27 cellular contexts compared by ENCODE assay signal in the genomic region with DNA sequence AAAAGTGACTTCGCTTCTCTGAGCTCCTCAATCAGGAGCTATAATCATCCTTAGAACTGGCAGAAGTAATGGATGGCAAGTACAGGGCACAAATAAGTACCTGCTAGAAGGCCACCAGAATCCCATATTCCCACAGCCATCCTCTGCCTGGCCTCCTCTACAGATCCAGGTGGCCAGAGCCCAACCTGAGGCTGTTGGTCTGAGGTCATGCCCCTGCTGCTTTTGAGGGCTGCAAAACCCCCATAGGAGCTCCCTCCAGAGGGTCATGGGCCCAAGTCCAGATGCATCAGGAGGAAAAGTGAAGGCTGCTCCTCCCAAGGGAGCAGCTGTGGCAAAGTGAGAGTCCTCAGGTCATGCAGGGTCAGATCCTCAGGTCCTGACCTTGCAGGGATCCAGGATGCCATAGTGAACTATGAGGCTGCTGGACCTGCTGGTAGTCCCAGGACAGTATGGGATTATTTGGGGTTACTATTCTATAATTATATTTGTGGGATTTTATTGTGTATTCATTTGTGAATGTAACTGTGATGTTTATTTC. TPM values are rescaled to one million over a fixed set of nuclear protein-coding genes. Genes with fewer than 3 reads are reported as not detected.
"Had no signal": no experiment of that assay in that cellular context is flagged by ENCODE, and none has a peak within 500 bp of the region (broad histone marks: within the 10 kb centered on the region; RNA-seq: fewer than 3 reads in every experiment).

No MANE protein-coding gene starts in this region.

- H3K4me3 ChIP-seq: cardiac muscle cell, colonic mucosa, dorsolateral prefrontal cortex, esophagus muscularis mucosa, heart right ventricle, pancreas, psoas muscle, sigmoid colon, vagina had no signal

- H3K9me3 ChIP-seq: colonic mucosa, esophagus muscularis mucosa, heart right ventricle, pancreas, psoas muscle, sigmoid colon, vagina had no signal

- ATAC-seq: effector memory CD8-positive, alpha-beta T cell; heart right ventricle; pancreas; psoas muscle; stimulated activated memory B cell treated with anti-CD40 and anti-IgM and Interleukin-4, amounts not matched to agents 10 μg/mL and 1 μg/mL and 100 μg/mL, for 72 hours; stimulated activated naive CD8-positive, alpha-beta T cell treated with anti-CD3 and anti-CD28 coated beads, Interleukin-15, amount 100 ng/mL, for 72 hours; WTC11 had no signal

- H3K27ac ChIP-seq: cardiac muscle cell, colonic mucosa, psoas muscle had no signal

- H3K36me3 ChIP-seq: cardiac muscle cell, colonic mucosa, esophagus muscularis mucosa, heart right ventricle, pancreas, sigmoid colon, vagina had no signal

- DNase-seq: activated CD4-positive, alpha-beta memory T cell treated with anti-CD3 and anti-CD28 coated beads, Interleukin-2, amount 10 ng/mL, durations not matched to agents 7 days and 5 days; activated CD4-positive, alpha-beta T cell treated with anti-CD3 and anti-CD28 coated beads for 1 hour; activated CD4-positive, alpha-beta T cell treated with anti-CD3 and anti-CD28 coated beads, Interleukin-2, amount 10 ng/mL, durations not matched to agents 7 days and 5 days; activated naive CD4-positive, alpha-beta T cell treated with Interleukin-2 at 50 U/mL for 16 hours; activated T-cell treated with anti-CD3 and anti-CD28 coated beads, Interleukin-2, amount 50 U/mL, for 48 hours; aorta; cerebellar nuclear complex; colonic mucosa; dorsolateral prefrontal cortex; effector memory CD8-positive, alpha-beta T cell; foreskin melanocyte; heart right ventricle; pancreas; psoas muscle; sigmoid colon; small intestine; stimulated activated CD4-positive, alpha-beta T cell treated with anti-CD3 and anti-CD28 coated beads, Interleukin-4, amount 100 ng/mL, for 4 hours; stimulated activated CD8-positive, alpha-beta memory T cell treated with anti-CD3 and anti-CD28 coated beads, Interleukin-4, amount 100 ng/mL, for 48 hours; stimulated activated naive CD8-positive, alpha-beta T cell treated with anti-CD3 and anti-CD28 coated beads, Interleukin-15, amount 100 ng/mL, for 72 hours; T-helper 2 cell had no signal

- H3K27me3 ChIP-seq: esophagus muscularis mucosa, pancreas, sigmoid colon, vagina had no signal

RNA-seq across cellular contexts. Expression of a gene that starts 6.6 kb away (rescaled TPM):
- total RNA-seq: endothelial cell of umbilical vein, glomerular endothelial cell had no signal
